Comparison of ENCODE assay signal across 11 cellular contexts in genomic region chr15:64224508-64224907, GRCh38.
A peak's percentile ranks its signal among the peaks of the same experiment; 100 is the strongest.
DNase-seq lines count a peak whose midpoint lies in the region; ATAC-seq, FAIRE-seq and TF ChIP-seq lines count a peak whose summit lies in the region.
"Had no signal": no experiment of that assay in that cellular context is flagged by ENCODE, and none has a peak within 500 bp of the region (broad histone marks: within the 10 kb centered on the region; RNA-seq: fewer than 3 reads in every experiment).

No MANE protein-coding gene starts in this region.

- TF ChIP-seq CTCF in foreskin fibroblast (IDR thresholded peaks at IDR 0.05; ENCODE audit: low read depth, low read length) (no peak), kidney (IDR thresholded peaks at IDR 0.05; ENCODE audit: borderline replicate concordance, extremely low read depth, insufficient read depth) (no peak)

- H3K36me3 ChIP-seq in kidney (ENCODE audit: control insufficient read depth in 1 of 2, insufficient read depth in 2 of 2, low read length in 2 of 2) = no peaks in the 10 kb centered on the region
- H3K36me3 ChIP-seq: lower lobe of right lung had no signal

- FAIRE-seq in kidney (lab: Jason Lieb, UNC) = no peak
- FAIRE-seq: GM18507 had no signal

- peak; percentile 4 for DNase-seq in NCI-H2029 treated with DMSO at 0.1 percent for 48 hours (lab: John Stamatoyannopoulos, UW)
- DNase-seq in NCI-H2029 (lab: John Stamatoyannopoulos, UW) = no peak
- peak; percentile 66 for DNase-seq in SK-MEL-5 (ENCODE audit: low read depth, low spot score)
- DNase-seq in foreskin fibroblast = peak; percentile 29 to 69
- DNase-seq in stromal cell of bone marrow (ENCODE audit: low read depth) = peak; percentile 73
- no peak for DNase-seq in mucosa of gallbladder (ENCODE audit: low spot score)
- no peak for DNase-seq in kidney
- DNase-seq: lower lobe of right lung had no signal

- H3K9ac ChIP-seq in kidney (ENCODE audit: low read length in 2 of 2) = no peak overlapping the region

- H3K4me3 ChIP-seq in foreskin fibroblast (ENCODE audit: low read depth in 1 of 2, low read length in 2 of 2) = no peak overlapping the region
- H3K4me3 ChIP-seq in kidney (ENCODE audit: low read length in 2 of 2) = no peak overlapping the region
- H3K4me3 ChIP-seq: lower lobe of right lung had no signal

- no peak for ATAC-seq in HG03039 (IDR thresholded peaks at IDR 0.05; ENCODE audit: unreplicated experiment)
- ATAC-seq: HCT116, lower lobe of right lung had no signal

- intact Hi-C loops in kidney (cut with DNase I) = no loop called here

- H3K9me3 ChIP-seq in kidney (ENCODE audit: control insufficient read depth in 1 of 2, low read length in 2 of 2) = no peaks in the 10 kb centered on the region
- H3K9me3 ChIP-seq: lower lobe of right lung had no signal

- peaks cover 4 to 8% of the 10 kb centered on the region in 2 donors for H3K4me1 ChIP-seq in kidney (ENCODE audit: control insufficient read depth in 1 of 2, insufficient read depth in 1 of 2, low read depth in 1 of 2, low read length in 2 of 2)

- no peak overlapping the region for H3K27ac ChIP-seq in kidney (ENCODE audit: low read depth in 2 of 2, low read length in 2 of 2)
- H3K27ac ChIP-seq: lower lobe of right lung had no signal

- in situ Hi-C loops in SK-MEL-5 (cut with HindIII; ENCODE audit: low pct_unique_long_range_greater_than_20kb, low sequenced_read_pairs) = no loop called here

Comparison
In these comparisons a context has a peak if more than half of its experiments do, and no peak if none do; other contexts are left out.
1. DNase-seq: peak in NCI-H2029 treated with DMSO at 0.1 percent for 48 hours (single experiment), SK-MEL-5 (single experiment), foreskin fibroblast (2 of 2) and stromal cell of bone marrow (single experiment); none in NCI-H2029 (single experiment), mucosa of gallbladder (single experiment) and kidney (single experiment).